ENCODE assay signal across 18 cellular contexts in the genomic region with DNA sequence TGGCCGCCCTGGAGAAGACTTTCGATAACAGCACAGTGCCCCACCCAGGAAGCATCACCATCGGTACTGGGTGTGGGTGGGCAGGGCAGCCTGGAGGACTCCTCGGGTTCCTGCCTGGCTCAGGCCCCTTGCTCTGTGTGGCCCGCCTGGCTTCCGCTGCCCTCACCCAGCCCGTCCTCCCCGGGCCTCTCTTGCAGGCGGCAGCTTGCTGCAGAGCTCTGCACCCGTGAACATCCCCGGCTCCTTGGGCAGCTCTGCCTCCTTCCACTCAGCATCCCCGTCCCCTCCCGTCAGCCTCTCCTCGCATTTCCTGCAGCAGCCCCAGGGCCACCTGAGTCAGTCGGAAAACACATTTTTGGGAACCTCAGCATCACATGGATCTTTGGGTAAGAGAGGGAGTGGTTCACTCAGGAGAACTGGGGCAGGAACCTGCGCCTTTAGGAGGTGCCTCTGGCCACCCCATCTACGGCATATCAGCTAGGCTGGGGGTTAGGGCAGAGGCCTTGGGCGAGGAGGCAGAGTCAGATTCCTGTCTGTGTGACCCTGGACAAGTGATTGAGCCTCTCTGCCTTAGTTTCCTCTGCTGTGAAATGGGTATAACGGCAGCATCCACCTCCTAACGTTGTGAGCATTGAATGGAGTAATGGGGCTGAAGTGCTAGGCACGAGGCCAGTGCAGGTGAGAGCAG.
"Had no signal": no experiment of that assay in that cellular context is flagged by ENCODE, and none has a peak within 500 bp of the region (broad histone marks: within the 10 kb centered on the region; RNA-seq: fewer than 3 reads in every experiment).

No MANE protein-coding gene starts in this region.

- H3K27me3 Mint-ChIP-seq: activated CD4-positive, alpha-beta memory T cell treated with anti-CD3 and anti-CD28 coated beads for 36 hours; activated naive CD8-positive, alpha-beta T cell; progenitor cell of endocrine pancreas; stimulated activated naive CD8-positive, alpha-beta T cell treated with anti-CD3 and anti-CD28 coated beads, Interleukin-15, Interleukin-2, amounts not matched to agents 100 ng/mL and 50 ng/mL, for 24 hours had no signal

- H3K4me3 Mint-ChIP-seq: activated CD4-positive, alpha-beta memory T cell treated with anti-CD3 and anti-CD28 coated beads for 36 hours; activated naive CD8-positive, alpha-beta T cell; stimulated activated naive CD8-positive, alpha-beta T cell treated with anti-CD3 and anti-CD28 coated beads, Interleukin-15, Interleukin-2, amounts not matched to agents 100 ng/mL and 50 ng/mL, for 24 hours had no signal

- DNase-seq: activated CD4-positive, alpha-beta memory T cell treated with anti-CD3 and anti-CD28 coated beads for 36 hours; activated effector memory CD4-positive, alpha-beta T cell treated with anti-CD3 and anti-CD28 coated beads, Interleukin-2, amount 50 U/mL, for 16 hours; activated T-cell treated with anti-CD3 and anti-CD28 coated beads, Interleukin-2, amount 50 U/mL, for 48 hours; foreskin melanocyte; glutamatergic neuron; hippocampal formation; occipital lobe; stimulated activated CD8-positive, alpha-beta memory T cell treated with anti-CD3 and anti-CD28 coated beads, Interleukin-4, amount 100 ng/mL, for 48 hours; SW 1271; T-helper 2 cell; uterus had no signal

- H3K9me3 Mint-ChIP-seq: activated CD4-positive, alpha-beta memory T cell treated with anti-CD3 and anti-CD28 coated beads for 36 hours; stimulated activated naive CD8-positive, alpha-beta T cell treated with anti-CD3 and anti-CD28 coated beads, Interleukin-15, Interleukin-2, amounts not matched to agents 100 ng/mL and 50 ng/mL, for 24 hours had no signal

- H3K36me3 Mint-ChIP-seq: activated naive CD8-positive, alpha-beta T cell had no signal

- H3K27ac ChIP-seq: cardiac muscle cell, epithelial cell of prostate, tibial nerve, uterus, WERI-Rb-1 had no signal

- H3K27me3 ChIP-seq: cardiac muscle cell, tibial nerve, uterus had no signal

- H3K27ac Mint-ChIP-seq: activated CD4-positive, alpha-beta memory T cell treated with anti-CD3 and anti-CD28 coated beads for 36 hours; progenitor cell of endocrine pancreas; stimulated activated naive CD8-positive, alpha-beta T cell treated with anti-CD3 and anti-CD28 coated beads, Interleukin-15, Interleukin-2, amounts not matched to agents 100 ng/mL and 50 ng/mL, for 24 hours had no signal
